8 cellular contexts compared by ENCODE assay signal in the genomic region with DNA sequence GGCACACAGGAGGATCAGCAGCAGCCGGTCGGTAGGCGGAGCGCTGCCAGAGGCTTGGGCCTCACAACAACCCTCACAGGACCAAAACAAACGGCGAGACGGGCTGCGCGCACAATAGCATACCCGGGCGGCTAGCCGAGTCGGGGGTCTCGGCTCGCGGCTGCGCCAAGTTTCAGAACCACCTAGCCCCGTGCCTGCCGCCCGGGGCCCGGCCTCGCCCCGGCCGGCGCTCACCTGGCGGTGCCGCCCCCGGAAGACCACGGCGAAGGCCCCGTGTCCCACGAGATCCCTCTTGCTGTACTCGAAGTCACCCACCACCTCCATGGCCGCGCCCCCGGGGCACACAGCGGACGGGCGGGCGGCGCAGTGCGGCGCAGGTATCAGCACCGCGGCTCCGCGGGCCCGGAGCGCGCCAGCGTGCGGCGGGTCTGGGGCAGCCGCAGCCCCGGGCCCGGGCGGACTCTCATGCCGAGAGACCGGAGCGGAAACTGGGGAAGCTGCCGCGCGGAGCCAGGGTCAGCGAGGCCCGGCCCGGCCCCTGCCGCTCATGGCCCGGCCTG. TPM values are rescaled to one million over a fixed set of nuclear protein-coding genes. Genes with fewer than 3 reads are reported as not detected.
A peak's percentile ranks its signal among the peaks of the same experiment; 100 is the strongest.
DNase-seq lines count a peak whose midpoint lies in the region; ATAC-seq and TF ChIP-seq lines count a peak whose summit lies in the region.

No MANE protein-coding gene starts in this region.

- peak; percentile 52 for ATAC-seq in HG03108 (IDR thresholded peaks at IDR 0.05; ENCODE audit: unreplicated experiment)
- ATAC-seq in activated T-helper 17 cell treated with anti-CD3 and anti-CD28 coated beads, Interleukin-2, amount 50 U/mL, for 72 hours (replicated peaks) = peak; percentile 77
- peak; percentile 69 to 71 for ATAC-seq in naive B cell (ENCODE audit: low read depth in 2 of 2)
- peak; percentile 73 for ATAC-seq in stimulated activated naive CD8-positive, alpha-beta T cell treated with anti-CD3 and anti-CD28 coated beads, Interleukin-15, Interleukin-2, amounts not matched to agents 100 U/mL and 50 U/mL, for 24 hours
- no peak for ATAC-seq in HG03520 (IDR thresholded peaks at IDR 0.05; ENCODE audit: unreplicated experiment)

- H3K36me3 Mint-ChIP-seq in activated T-helper 17 cell treated with anti-CD3 and anti-CD28 coated beads, Interleukin-2, amount 50 U/mL, for 72 hours (ENCODE audit: low read depth) = peaks cover 11% of the 10 kb centered on the region
- no peaks in the 10 kb centered on the region for H3K36me3 Mint-ChIP-seq in naive B cell

- peak overlapping the region; percentile 83 for H3K4me3 Mint-ChIP-seq in activated T-helper 17 cell treated with anti-CD3 and anti-CD28 coated beads, Interleukin-2, amount 50 U/mL, for 72 hours
- peak overlapping the region; percentile 63 to 87 (median 78) for H3K4me3 Mint-ChIP-seq in naive B cell

- H3K27ac Mint-ChIP-seq in activated T-helper 17 cell treated with anti-CD3 and anti-CD28 coated beads, Interleukin-2, amount 50 U/mL, for 72 hours = no peak overlapping the region
- peak overlapping the region in 1 of 6 donors; percentile 29 for H3K27ac Mint-ChIP-seq in naive B cell

- H3K4me3 ChIP-seq in GM12875 (ENCODE audit: low read depth, low read length) (peak overlapping the region; percentile 73), fibroblast of the aortic adventitia (ENCODE audit: low read depth, low read length) (peak overlapping the region; percentile 74)

- DNase-seq in fibroblast of the aortic adventitia (ENCODE audit: low read depth) = peak; percentile 56
- peak; percentile 14 for DNase-seq in naive B cell
- peak; percentile 60 for DNase-seq in stimulated activated naive CD8-positive, alpha-beta T cell treated with anti-CD3 and anti-CD28 coated beads, Interleukin-15, Interleukin-2, amounts not matched to agents 100 U/mL and 50 U/mL, for 24 hours

- no peaks in the 10 kb centered on the region for H3K27me3 Mint-ChIP-seq in activated T-helper 17 cell treated with anti-CD3 and anti-CD28 coated beads, Interleukin-2, amount 50 U/mL, for 72 hours
- no peaks in the 10 kb centered on the region for H3K27me3 Mint-ChIP-seq in naive B cell

- TF ChIP-seq CTCF in GM12875 (IDR thresholded peaks at IDR 0.05; ENCODE audit: borderline replicate concordance, insufficient read depth, low read depth, low read length) (peak; percentile 38; the same call in 1 of the 2 replicates), fibroblast of the aortic adventitia (IDR thresholded peaks at IDR 0.05; ENCODE audit: insufficient read depth, low read length) (peak; percentile 44)

- H3K4me1 Mint-ChIP-seq in activated T-helper 17 cell treated with anti-CD3 and anti-CD28 coated beads, Interleukin-2, amount 50 U/mL, for 72 hours = no peaks in the 10 kb centered on the region
- peaks cover 0 to 5% (median 5%) of the 10 kb centered on the region in 3 donors for H3K4me1 Mint-ChIP-seq in naive B cell

- no peaks in the 10 kb centered on the region for H3K9me3 Mint-ChIP-seq in activated T-helper 17 cell treated with anti-CD3 and anti-CD28 coated beads, Interleukin-2, amount 50 U/mL, for 72 hours
- H3K9me3 Mint-ChIP-seq in naive B cell = peaks cover 0 to 2% (median 0%) of the 10 kb centered on the region in 7 donors

TF ChIP-seq in PFSK-1, 5 proteins besides CTCF, POLR2A, EP300 and RAD21:
- TF ChIP-seq FOXP2 (optimal IDR thresholded peaks at IDR 0.05; ENCODE audit: borderline replicate concordance, extremely low read depth, extremely low read length, insufficient read depth) (peak; percentile 57), SIN3A (IDR thresholded peaks at IDR 0.05; ENCODE audit: borderline replicate concordance, insufficient read depth, low read length) (no peak), POLR2AphosphoS5 (IDR thresholded peaks at IDR 0.05; ENCODE audit: low read depth, low read length) (no peak; the same call in 1 of the 2 replicates), TAF1 (IDR thresholded peaks at IDR 0.05; ENCODE audit: borderline replicate concordance, insufficient read depth, low read length) (no peak)
- TF ChIP-seq, protein P1, sequence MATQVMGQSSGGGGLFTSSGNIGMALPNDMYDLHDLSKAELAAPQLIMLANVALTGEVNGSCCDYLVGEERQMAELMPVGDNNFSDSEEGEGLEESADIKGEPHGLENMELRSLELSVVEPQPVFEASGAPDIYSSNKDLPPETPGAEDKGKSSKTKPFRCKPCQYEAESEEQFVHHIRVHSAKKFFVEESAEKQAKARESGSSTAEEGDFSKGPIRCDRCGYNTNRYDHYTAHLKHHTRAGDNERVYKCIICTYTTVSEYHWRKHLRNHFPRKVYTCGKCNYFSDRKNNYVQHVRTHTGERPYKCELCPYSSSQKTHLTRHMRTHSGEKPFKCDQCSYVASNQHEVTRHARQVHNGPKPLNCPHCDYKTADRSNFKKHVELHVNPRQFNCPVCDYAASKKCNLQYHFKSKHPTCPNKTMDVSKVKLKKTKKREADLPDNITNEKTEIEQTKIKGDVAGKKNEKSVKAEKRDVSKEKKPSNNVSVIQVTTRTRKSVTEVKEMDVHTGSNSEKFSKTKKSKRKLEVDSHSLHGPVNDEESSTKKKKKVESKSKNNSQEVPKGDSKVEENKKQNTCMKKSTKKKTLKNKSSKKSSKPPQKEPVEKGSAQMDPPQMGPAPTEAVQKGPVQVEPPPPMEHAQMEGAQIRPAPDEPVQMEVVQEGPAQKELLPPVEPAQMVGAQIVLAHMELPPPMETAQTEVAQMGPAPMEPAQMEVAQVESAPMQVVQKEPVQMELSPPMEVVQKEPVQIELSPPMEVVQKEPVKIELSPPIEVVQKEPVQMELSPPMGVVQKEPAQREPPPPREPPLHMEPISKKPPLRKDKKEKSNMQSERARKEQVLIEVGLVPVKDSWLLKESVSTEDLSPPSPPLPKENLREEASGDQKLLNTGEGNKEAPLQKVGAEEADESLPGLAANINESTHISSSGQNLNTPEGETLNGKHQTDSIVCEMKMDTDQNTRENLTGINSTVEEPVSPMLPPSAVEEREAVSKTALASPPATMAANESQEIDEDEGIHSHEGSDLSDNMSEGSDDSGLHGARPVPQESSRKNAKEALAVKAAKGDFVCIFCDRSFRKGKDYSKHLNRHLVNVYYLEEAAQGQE (IDR thresholded peaks at IDR 0.05; ENCODE audit: insufficient read depth in 1 of 2, low read depth in 2 of 2, low read length in 2 of 2) = no peak

RNA-seq across cellular contexts. Expression of gene ULK2, which starts 0.6 kb away (rescaled TPM):
- polyA plus RNA-seq in PFSK-1 (2012; ENCODE audit: insufficient read length, low read depth) = 30.4 TPM
- total RNA-seq in activated T-helper 17 cell treated with anti-CD3 and anti-CD28 coated beads, Interleukin-2, amount 50 U/mL, for 72 hours = 1 to 10 TPM; 7.4 to 9.2 TPM
- total RNA-seq in fibroblast of the aortic adventitia (ENCODE audit: low replicate concordance) = 20.4 and 22.1 TPM in 2 replicates
- 1 to 10 TPM in 3 of 6 donors, under 1 TPM in 2, not detected in 1; 0.04 to 1.5 (median 1.1) TPM for polyA plus RNA-seq in naive B cell (ENCODE audit: low read depth in 6 of 6)
